ENCODE assay signal across 1 cellular context in the genomic region with DNA sequence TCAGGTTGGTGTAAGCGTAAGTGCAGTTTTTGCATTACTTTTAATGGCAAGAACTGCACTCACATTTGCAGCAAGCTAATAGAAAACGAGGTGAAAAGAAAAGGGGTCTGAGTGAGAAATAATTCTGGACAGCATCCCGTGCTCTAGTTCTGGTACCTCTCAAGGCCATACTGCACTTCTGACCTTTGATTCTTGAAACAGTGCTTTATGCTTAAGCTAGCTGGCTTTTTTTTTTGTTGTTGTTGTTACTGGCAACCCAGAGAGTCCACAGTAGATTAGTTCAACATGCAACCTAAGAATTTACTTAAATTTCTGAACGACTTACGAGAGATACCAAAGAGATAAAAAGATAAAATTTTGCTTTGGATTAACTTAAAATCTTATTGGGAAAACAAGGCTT.
TF ChIP-seq lines count a peak whose summit lies in the region.

No MANE protein-coding gene starts in this region.

TF ChIP-seq in HepG2, 621 proteins besides CTCF, POLR2A, EP300 and RAD21 (continued from another document):
- TF ChIP-seq, protein P1, sequence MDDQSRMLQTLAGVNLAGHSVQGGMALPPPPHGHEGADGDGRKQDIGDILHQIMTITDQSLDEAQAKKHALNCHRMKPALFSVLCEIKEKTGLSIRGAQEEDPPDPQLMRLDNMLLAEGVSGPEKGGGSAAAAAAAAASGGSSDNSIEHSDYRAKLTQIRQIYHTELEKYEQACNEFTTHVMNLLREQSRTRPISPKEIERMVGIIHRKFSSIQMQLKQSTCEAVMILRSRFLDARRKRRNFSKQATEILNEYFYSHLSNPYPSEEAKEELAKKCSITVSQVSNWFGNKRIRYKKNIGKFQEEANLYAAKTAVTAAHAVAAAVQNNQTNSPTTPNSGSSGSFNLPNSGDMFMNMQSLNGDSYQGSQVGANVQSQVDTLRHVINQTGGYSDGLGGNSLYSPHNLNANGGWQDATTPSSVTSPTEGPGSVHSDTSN (CRISPR knock-in tag; IDR thresholded peaks at IDR 0.05; ENCODE audit: borderline replicate concordance) = peak; percentile 33; the same call in 1 of the 2 replicates
- peak; percentile 71 for TF ChIP-seq RARA (CRISPR knock-in tag; IDR thresholded peaks at IDR 0.05)
- TF ChIP-seq SRSF4 (IDR thresholded peaks at IDR 0.05; ENCODE audit: low read depth, low read length, poor library complexity, severe bottlenecking) = no peak
- TF ChIP-seq HNF4A (CRISPR knock-in tag; IDR thresholded peaks at IDR 0.05) = 0 out of 2 replicates have a peak, but pooled peaks have one; percentile 36
